ENCODE assay signal across 14 cellular contexts in the genomic region with DNA sequence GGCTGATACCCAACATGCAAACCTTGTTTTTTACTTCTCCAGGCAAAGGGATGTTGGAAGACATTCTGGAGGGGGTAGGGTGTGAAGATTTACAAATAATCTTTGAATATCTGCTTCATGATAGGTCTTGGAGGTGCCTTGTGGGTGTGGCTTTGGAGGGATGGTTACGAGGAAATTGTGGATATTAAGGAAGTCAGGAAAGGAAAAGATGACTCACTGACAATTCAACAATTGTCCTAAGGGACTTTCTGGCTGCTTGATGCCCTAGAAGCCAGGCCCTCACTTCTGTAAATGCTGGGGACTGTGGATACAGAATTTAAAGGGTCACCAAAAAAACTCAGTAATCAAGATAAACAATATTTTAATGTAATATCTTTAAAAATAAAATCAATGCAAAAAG. TPM values are rescaled to one million over a fixed set of nuclear protein-coding genes. Genes with fewer than 3 reads are reported as not detected.
DNase-seq lines count a peak whose midpoint lies in the region; ATAC-seq and TF ChIP-seq lines count a peak whose summit lies in the region.
"Had no signal": no experiment of that assay in that cellular context is flagged by ENCODE, and none has a peak within 500 bp of the region (broad histone marks: within the 10 kb centered on the region; RNA-seq: fewer than 3 reads in every experiment).

No MANE protein-coding gene starts in this region.

- peak overlapping the region; percentile 98 for H3K4me2 ChIP-seq in GM23338

- H3K79me2 ChIP-seq in GM23338 (replicated peaks; ENCODE audit: insufficient read depth), result peaks cover 32% of the 10 kb centered on the region

- H3K36me3 Mint-ChIP-seq in CD4-positive, alpha-beta T cell (ENCODE audit: low read depth), result peaks cover 72% of the 10 kb centered on the region
- peaks cover 44% of the 10 kb centered on the region for H3K36me3 Mint-ChIP-seq in GM23338 (ENCODE audit: low read depth)
- peaks cover 22 to 72% (median 65%) of the 10 kb centered on the region in 5 donors for H3K36me3 Mint-ChIP-seq in naive thymus-derived CD4-positive, alpha-beta T cell

- H3K27ac ChIP-seq in CD4-positive, alpha-beta T cell (ENCODE audit: low read depth, low read length), result no peak overlapping the region
- H3K27ac ChIP-seq in GM23338 (ENCODE audit: low read depth) (peak overlapping the region; percentile 82), dorsolateral prefrontal cortex (peak overlapping the region in 5 of 59 donors; percentile 47 to 87 (median 83))
- no peak overlapping the region for H3K27ac ChIP-seq in naive thymus-derived CD4-positive, alpha-beta T cell (ENCODE audit: low read depth, low read length)

- H3K36me3 ChIP-seq in GM23338 (ENCODE audit: insufficient read depth), result no peaks in the 10 kb centered on the region
- H3K36me3 ChIP-seq in naive thymus-derived CD4-positive, alpha-beta T cell (ENCODE audit: control insufficient read depth in 2 of 3, insufficient read depth in 3 of 3, low read length in 3 of 3), result peaks cover 0 to 15% (median 3%) of the 10 kb centered on the region in 3 experiments

- POLR2A ChIA-PET in CD4-positive, alpha-beta T cell (lab: Charles Lee), result no interaction called here
- POLR2A ChIA-PET in naive thymus-derived CD4-positive, alpha-beta T cell (lab: Charles Lee), result no interaction called here

- no peaks in the 10 kb centered on the region; the same call in 1 of the 2 replicates for H3K9me2 ChIP-seq in GM23338 (ENCODE audit: insufficient read depth)

- CTCF ChIA-PET in CD4-positive, alpha-beta T cell (lab: Charles Lee), result no interaction called here
- CTCF ChIA-PET in naive thymus-derived CD4-positive, alpha-beta T cell (lab: Charles Lee), result no interaction called here

- peak overlapping the region; percentile 15 for H3K4me3 Mint-ChIP-seq in CD4-positive, alpha-beta T cell
- H3K4me3 Mint-ChIP-seq in GM23338, result peak overlapping the region; percentile 93
- peak overlapping the region in 7 of 10 donors; percentile 38 to 93 (median 91) for H3K4me3 Mint-ChIP-seq in naive thymus-derived CD4-positive, alpha-beta T cell

- H2AFZ ChIP-seq in GM23338, result no peak overlapping the region

- peaks cover 22% of the 10 kb centered on the region for H3K4me1 ChIP-seq in GM23338 (ENCODE audit: insufficient read depth)
- peaks cover 6 to 10% of the 10 kb centered on the region in 2 donors for H3K4me1 ChIP-seq in naive thymus-derived CD4-positive, alpha-beta T cell (ENCODE audit: control insufficient read depth in 2 of 2, insufficient read depth in 2 of 2, low read length in 2 of 2)

- H3K4me1 Mint-ChIP-seq in CD4-positive, alpha-beta T cell (ENCODE audit: low read depth), result peaks cover 40% of the 10 kb centered on the region
- H3K4me1 Mint-ChIP-seq in GM23338, result peaks cover 17% of the 10 kb centered on the region
- peaks cover 9 to 44% (median 31%) of the 10 kb centered on the region in 7 donors for H3K4me1 Mint-ChIP-seq in naive thymus-derived CD4-positive, alpha-beta T cell

- intact Hi-C loops in CD4-positive, alpha-beta T cell (cut with DNase I, micrococcal nuclease), result loop anchor here in 1 of 2 experiments (10.0 kb wide), 2 partner anchors 571 to 649 kb away; a partner anchor contains a TSS
- intact Hi-C loops in dorsolateral prefrontal cortex (cut with DNase I), result loop anchor here in 1 of 2 donors (10.0 kb wide), 1 partner anchor 119 kb away; a partner anchor contains a TSS
- intact Hi-C loops in naive thymus-derived CD4-positive, alpha-beta T cell (cut with micrococcal nuclease), result loop anchor here in 1 of 2 donors (5.0 to 10.0 kb wide), 2 partner anchors 174 to 361 kb away; a partner anchor contains a TSS

- no peaks in the 10 kb centered on the region for H3K27me3 Mint-ChIP-seq in CD4-positive, alpha-beta T cell
- H3K27me3 Mint-ChIP-seq in GM23338 (ENCODE audit: insufficient read depth, low read depth, poor library complexity), result peaks cover 13% of the 10 kb centered on the region
- no peaks in the 10 kb centered on the region for H3K27me3 Mint-ChIP-seq in naive thymus-derived CD4-positive, alpha-beta T cell
- H3K27me3 Mint-ChIP-seq: activated CD4-positive, alpha-beta T cell treated with anti-CD3 and anti-CD28 coated beads for 36 hours; naive B cell had no signal

- H3K9me3 ChIP-seq in CD4-positive, alpha-beta T cell (ENCODE audit: control insufficient read depth, low read length), result no peaks in the 10 kb centered on the region
- peaks cover 0 to 2% (median 0%) of the 10 kb centered on the region in 3 experiments for H3K9me3 ChIP-seq in naive thymus-derived CD4-positive, alpha-beta T cell (ENCODE audit: control insufficient read depth in 2 of 3, low read length in 3 of 3)
- H3K9me3 ChIP-seq: thoracic aorta had no signal

- no peak for DNase-seq in CD4-positive, alpha-beta T cell
- DNase-seq in GM23338 (ENCODE audit: low spot score) (no peak), dorsolateral prefrontal cortex (no peak), cerebellum (ENCODE audit: low spot score) (no peak)
- no peak for DNase-seq in naive thymus-derived CD4-positive, alpha-beta T cell
- DNase-seq in stimulated activated CD4-positive, alpha-beta T cell treated with anti-CD3 and anti-CD28 coated beads, Interleukin-4, amount 100 ng/mL, for 4 hours, result no peak
- DNase-seq: activated CD4-positive, alpha-beta T cell treated with anti-CD3 and anti-CD28 coated beads for 36 hours; central memory CD4-positive, alpha-beta T cell; foreskin melanocyte; MG63; naive B cell had no signal

- H3K27me3 ChIP-seq in CD4-positive, alpha-beta T cell (ENCODE audit: control insufficient read depth, insufficient read depth, low read length), result no peaks in the 10 kb centered on the region
- no peaks in the 10 kb centered on the region for H3K27me3 ChIP-seq in GM23338 (ENCODE audit: insufficient read depth)
- no peaks in the 10 kb centered on the region for H3K27me3 ChIP-seq in dorsolateral prefrontal cortex
- H3K27me3 ChIP-seq in naive thymus-derived CD4-positive, alpha-beta T cell (ENCODE audit: control insufficient read depth in 2 of 2, insufficient read depth in 2 of 2, low read length in 2 of 2), result no peaks in the 10 kb centered on the region
- H3K27me3 ChIP-seq: MG63 had no signal

- no peak for ATAC-seq in CD4-positive, alpha-beta T cell (ENCODE audit: poor library complexity)
- ATAC-seq in GM23338 (no peak), GM19452 (IDR thresholded peaks at IDR 0.05; ENCODE audit: unreplicated experiment) (no peak), HG02938 (IDR thresholded peaks at IDR 0.05; ENCODE audit: unreplicated experiment) (no peak)
- ATAC-seq in naive thymus-derived CD4-positive, alpha-beta T cell, result no peak

- H3K9me3 Mint-ChIP-seq in CD4-positive, alpha-beta T cell, result no peaks in the 10 kb centered on the region
- no peaks in the 10 kb centered on the region for H3K9me3 Mint-ChIP-seq in GM23338
- H3K9me3 Mint-ChIP-seq in naive thymus-derived CD4-positive, alpha-beta T cell, result peaks cover 0 to 44% (median 10%) of the 10 kb centered on the region in 11 donors

- peak overlapping the region; percentile 95 for H3K27ac Mint-ChIP-seq in CD4-positive, alpha-beta T cell
- H3K27ac Mint-ChIP-seq in GM23338, result no peak overlapping the region
- peak overlapping the region in 3 of 9 donors; percentile 34 to 93 (median 70) for H3K27ac Mint-ChIP-seq in naive thymus-derived CD4-positive, alpha-beta T cell

- H3F3A ChIP-seq in GM23338 (replicated peaks; ENCODE audit: low read depth), result 0 out of 2 replicates have a peak, but pooled peaks cover 3% of the 10 kb centered on the region

- H3K4me3 ChIP-seq in GM23338, result peak overlapping the region; percentile 80
- H3K4me3 ChIP-seq in dorsolateral prefrontal cortex, result peak overlapping the region in 42 of 59 donors; percentile 67 to 100 (median 91)
- H3K4me3 ChIP-seq in naive thymus-derived CD4-positive, alpha-beta T cell (ENCODE audit: low read length), result no peak overlapping the region

- H4K20me1 ChIP-seq in GM23338 (replicated peaks; ENCODE audit: insufficient read depth), result peaks cover 3% of the 10 kb centered on the region; the same call in 1 of the 2 replicates

- no peak for TF ChIP-seq CTCF in CD4-positive, alpha-beta T cell (IDR thresholded peaks at IDR 0.05)
- TF ChIP-seq CTCF in GM23338 (conservative IDR thresholded peaks at IDR 0.05; ENCODE audit: low read depth in 2 of 2) (no peak), dorsolateral prefrontal cortex (IDR thresholded peaks at IDR 0.05 in 54 of 56, conservative IDR thresholded peaks at IDR 0.05 in 2 of 56; ENCODE audit: low read depth in 1 of 56, partially characterized antibody in 56 of 56) (no peak)

TF ChIP-seq in GM23338, 12 proteins besides CTCF, POLR2A, EP300 and RAD21:
- no peak for TF ChIP-seq EZH2phosphoT487 (IDR thresholded peaks at IDR 0.05; ENCODE audit: unreplicated experiment)

RNA-seq across cellular contexts. Expression of a gene that starts 37.4 kb away (rescaled TPM):
- 1 to 10 TPM; 7.8 to 8.4 TPM for total RNA-seq in CD4-positive, alpha-beta T cell
- total RNA-seq in GM23338 (2014; rRNA removed; shearing (Covaris generic)), result 4.0 and 7.9 TPM in 2 replicates
- 0.97 and 1.5 TPM in 2 replicates for polyA plus RNA-seq in GM23338 (2016; fragmentation: Nextera tagmentation; extraction: Ambion mirVana)
- total RNA-seq in dorsolateral prefrontal cortex (10 to 100 TPM in 100 of 120 experiments, 1 to 10 TPM in 20; 8.0 to 20.0 (median 11.8) TPM), cerebellum (18.5 TPM)
- 10 to 100 TPM in 3 of 5 experiments, 1 to 10 TPM in 2; 5.6 to 13.6 (median 13.2) TPM for total RNA-seq in naive thymus-derived CD4-positive, alpha-beta T cell
- 10 to 100 TPM in 1 of 2 donors, 1 to 10 TPM in 1; 8.2 to 11.9 TPM for polyA plus RNA-seq in naive thymus-derived CD4-positive, alpha-beta T cell

Comparison
In these comparisons a context has a peak if more than half of its experiments do, and no peak if none do; other contexts are left out.
1. H3K4me3 Mint-ChIP-seq: peak in every context shown above with its lines; median percentile 93 in GM23338; 91 in naive thymus-derived CD4-positive, alpha-beta T cell; 15 in CD4-positive, alpha-beta T cell.